1 cellular context compared by ENCODE assay signal in genomic region chr7:1569833-1570632, GRCh38.
TF ChIP-seq lines count a peak whose summit lies in the region.

Gene PSMG3 (minus strand): TSS chr7:1570032. CDS start chr7:1569339, 693 bp downstream.

TF ChIP-seq in HepG2, 621 proteins besides CTCF, POLR2A, EP300 and RAD21 (continued from another document and continues in another):
- TF ChIP-seq ARID4A (CRISPR knock-in tag; IDR thresholded peaks at IDR 0.05; ENCODE audit: borderline replicate concordance) = peak; percentile 77
- TF ChIP-seq KDM4B (CRISPR knock-in tag; IDR thresholded peaks at IDR 0.05) = no peak
- no peak for TF ChIP-seq MBNL3 (CRISPR knock-in tag; conservative IDR thresholded peaks at IDR 0.05)
- no peak for TF ChIP-seq ARNT (IDR thresholded peaks at IDR 0.05)
- peak; percentile 86; the same call in 1 of the 2 replicates for TF ChIP-seq ZNF83 (CRISPR knock-in tag; IDR thresholded peaks at IDR 0.05; ENCODE audit: borderline replicate concordance)
- TF ChIP-seq ZNF761 (CRISPR knock-in tag; conservative IDR thresholded peaks at IDR 0.05) = peak; percentile 71; the same call in 1 of the 2 replicates
- no peak for TF ChIP-seq SNAPC5 (CRISPR knock-in tag; IDR thresholded peaks at IDR 0.05; ENCODE audit: borderline replicate concordance)
- TF ChIP-seq CEBPZ (IDR thresholded peaks at IDR 0.05; ENCODE audit: low read length) = no peak
- TF ChIP-seq MEF2D (CRISPR knock-in tag; IDR thresholded peaks at IDR 0.05) = no peak
- TF ChIP-seq ZNF30 (CRISPR knock-in tag; IDR thresholded peaks at IDR 0.05) = no peak
- TF ChIP-seq ZNF800 (CRISPR knock-in tag; IDR thresholded peaks at IDR 0.05) = no peak
- TF ChIP-seq ZNF354B (CRISPR knock-in tag; IDR thresholded peaks at IDR 0.05) = 0 out of 2 replicates have a peak, but pooled peaks have one; percentile 26
- no peak for TF ChIP-seq HHEX (CRISPR knock-in tag; IDR thresholded peaks at IDR 0.05)
- TF ChIP-seq ZMAT5 (CRISPR knock-in tag; IDR thresholded peaks at IDR 0.05; ENCODE audit: borderline replicate concordance, low read depth) = no peak
- TF ChIP-seq NR3C1 (CRISPR knock-in tag; IDR thresholded peaks at IDR 0.05) = no peak
- TF ChIP-seq ZNF615 (CRISPR knock-in tag; IDR thresholded peaks at IDR 0.05; ENCODE audit: borderline replicate concordance) = no peak; the same call in 1 of the 2 replicates
- TF ChIP-seq RERE (CRISPR knock-in tag; IDR thresholded peaks at IDR 0.05; ENCODE audit: low read depth) = no peak
- TF ChIP-seq ZNF549 (CRISPR knock-in tag; IDR thresholded peaks at IDR 0.05) = no peak
- no peak for TF ChIP-seq ATF6 (CRISPR knock-in tag; conservative IDR thresholded peaks at IDR 0.05)
- peak; percentile 96 for TF ChIP-seq GABPB1 (CRISPR knock-in tag; IDR thresholded peaks at IDR 0.05)
- peak; percentile 84 for TF ChIP-seq NR2C2 (CRISPR knock-in tag; IDR thresholded peaks at IDR 0.05; ENCODE audit: borderline replicate concordance)
- no peak for TF ChIP-seq MAFK (conservative IDR thresholded peaks at IDR 0.05 in 1 of 2, IDR thresholded peaks at IDR 0.05 in 1 of 2; ENCODE audit: low read length in 2 of 2)
- TF ChIP-seq SMAD9 (CRISPR knock-in tag; IDR thresholded peaks at IDR 0.05) = no peak
- no peak for TF ChIP-seq SNAI1 (CRISPR knock-in tag; IDR thresholded peaks at IDR 0.05; ENCODE audit: borderline replicate concordance)
- 0 out of 2 replicates have a peak, but pooled peaks have one; percentile 43 for TF ChIP-seq ZNF567 (CRISPR knock-in tag; IDR thresholded peaks at IDR 0.05; ENCODE audit: borderline replicate concordance)
